Comparison of ENCODE assay signal across 10 cellular contexts in genomic region chr9:1083325-1083913, GRCh38. TPM values are rescaled to one million over a fixed set of nuclear protein-coding genes. Genes with fewer than 3 reads are reported as not detected.
DNase-seq lines count a peak whose midpoint lies in the region; ATAC-seq and TF ChIP-seq lines count a peak whose summit lies in the region.
"Had no signal": no experiment of that assay in that cellular context is flagged by ENCODE, and none has a peak within 500 bp of the region (broad histone marks: within the 10 kb centered on the region; RNA-seq: fewer than 3 reads in every experiment).

No MANE protein-coding gene starts in this region.

- peaks cover 21% of the 10 kb centered on the region for H3K27me3 Mint-ChIP-seq in activated naive CD8-positive, alpha-beta T cell treated with anti-CD3 and anti-CD28 coated beads, Interleukin-2, amount 50 U/mL, for 24 hours

- no peaks in the 10 kb centered on the region for H3K4me1 Mint-ChIP-seq in activated naive CD8-positive, alpha-beta T cell treated with anti-CD3 and anti-CD28 coated beads, Interleukin-2, amount 50 U/mL, for 24 hours

- H3K4me3 ChIP-seq in AG10803 (ENCODE audit: low read length): peak overlapping the region; percentile 45
- no peak overlapping the region for H3K4me3 ChIP-seq in colonic mucosa

- no peaks in the 10 kb centered on the region for H3K36me3 Mint-ChIP-seq in activated naive CD8-positive, alpha-beta T cell treated with anti-CD3 and anti-CD28 coated beads, Interleukin-2, amount 50 U/mL, for 24 hours (ENCODE audit: low read depth)

- no peaks in the 10 kb centered on the region for H3K36me3 ChIP-seq in colonic mucosa

- no peak for TF ChIP-seq CTCF in AG10803 (conservative IDR thresholded peaks at IDR 0.05; ENCODE audit: low read length)
- no peak for TF ChIP-seq CTCF in colonic mucosa (IDR thresholded peaks at IDR 0.05)

- ATAC-seq in HG03175 (IDR thresholded peaks at IDR 0.05; ENCODE audit: unreplicated experiment) (no peak), GM21526 (IDR thresholded peaks at IDR 0.05; ENCODE audit: low FRiP score, unreplicated experiment) (no peak)
- ATAC-seq in activated naive CD8-positive, alpha-beta T cell treated with anti-CD3 and anti-CD28 coated beads, Interleukin-2, amount 50 U/mL, for 24 hours: no peak

- DNase-seq in AG10803 (ENCODE audit: low read depth) (peak; percentile 12), NCI-H1105 (lab: John Stamatoyannopoulos, UW) (peak; percentile 65), colonic mucosa (peak; percentile 61), middle frontal gyrus (ENCODE audit: extremely low spot score, low spot score) (peak; percentile 59), NCI-H1048 (lab: John Stamatoyannopoulos, UW) (no peak)
- no peak for DNase-seq in activated naive CD8-positive, alpha-beta T cell treated with anti-CD3 and anti-CD28 coated beads, Interleukin-2, amount 50 U/mL, for 24 hours

- intact Hi-C loops in colonic mucosa (cut with DNase I): no loop called here

- no peaks in the 10 kb centered on the region for H3K27me3 ChIP-seq in colonic mucosa

- no peak overlapping the region for H3K27ac Mint-ChIP-seq in activated naive CD8-positive, alpha-beta T cell treated with anti-CD3 and anti-CD28 coated beads, Interleukin-2, amount 50 U/mL, for 24 hours
- H3K27ac Mint-ChIP-seq: T-helper 1 cell treated with Interleukin-12 subunit alpha and Interleukin-12 subunit beta and Interleukin-4 antibody, amounts not matched to agents 30 μg/mL and 1 μg/mL, for 36 hours had no signal

- no peaks in the 10 kb centered on the region for H3K4me1 ChIP-seq in colonic mucosa

- H3K9me3 ChIP-seq in colonic mucosa: no peaks in the 10 kb centered on the region

- H3K4me3 Mint-ChIP-seq in activated naive CD8-positive, alpha-beta T cell treated with anti-CD3 and anti-CD28 coated beads, Interleukin-2, amount 50 U/mL, for 24 hours: no peak overlapping the region
- H3K4me3 Mint-ChIP-seq: T-helper 1 cell treated with Interleukin-12 subunit alpha and Interleukin-12 subunit beta and Interleukin-4 antibody, amounts not matched to agents 30 μg/mL and 1 μg/mL, for 36 hours had no signal

- no peak overlapping the region for H3K27ac ChIP-seq in colonic mucosa

- H3K9ac ChIP-seq in colonic mucosa (ENCODE audit: low read depth in 2 of 2, low read length in 2 of 2): no peak overlapping the region

- H3K9me3 Mint-ChIP-seq in activated naive CD8-positive, alpha-beta T cell treated with anti-CD3 and anti-CD28 coated beads, Interleukin-2, amount 50 U/mL, for 24 hours: no peaks in the 10 kb centered on the region
- H3K9me3 Mint-ChIP-seq: T-helper 1 cell treated with Interleukin-12 subunit alpha and Interleukin-12 subunit beta and Interleukin-4 antibody, amounts not matched to agents 30 μg/mL and 1 μg/mL, for 36 hours had no signal

RNA-seq across cellular contexts. Expression of gene DMRT2, which starts 33.3 kb away (rescaled TPM):
- total RNA-seq in colonic mucosa: 10 to 100 TPM in 1 of 2 donors, 1 to 10 TPM in 1; 8.7 to 15.9 TPM
- total RNA-seq: pulmonary artery endothelial cell had no signal

Comparison
In these comparisons a context has a peak if more than half of its experiments do, and no peak if none do; other contexts are left out.
1. DNase-seq: peak in AG10803 (single experiment), NCI-H1105 (single experiment), colonic mucosa (single experiment) and middle frontal gyrus (single experiment); none in NCI-H1048 (single experiment) and activated naive CD8-positive, alpha-beta T cell treated with anti-CD3 and anti-CD28 coated beads, Interleukin-2, amount 50 U/mL, for 24 hours (single experiment).